In genomic region chr17:39756376-39757079, GRCh38 we compare ENCODE assay signal across 13 cellular contexts. TPM values are rescaled to one million over a fixed set of nuclear protein-coding genes. Genes with fewer than 3 reads are reported as not detected.
DNase-seq lines count a peak whose midpoint lies in the region; ATAC-seq and TF ChIP-seq lines count a peak whose summit lies in the region.
"Had no signal": no experiment of that assay in that cellular context is flagged by ENCODE, and none has a peak within 500 bp of the region (broad histone marks: within the 10 kb centered on the region; RNA-seq: fewer than 3 reads in every experiment).

No MANE protein-coding gene starts in this region.

- intact Hi-C loops in activated CD4-positive, alpha-beta T cell treated with anti-CD3 and anti-CD28 coated beads, Interleukin-2, amount 10 ng/mL, durations not matched to agents 24 days and 14 days (cut with micrococcal nuclease): loop anchor here (5.0 to 10.0 kb wide), 2 partner anchors 36 to 168 kb away; partner anchors contain the start of genes LRRC3C and ORMDL3
- intact Hi-C loops in colonic mucosa (cut with DNase I) (no loop called here), spleen (cut with DNase I; ENCODE audit: low total_unique reads) (loop anchor here (10.0 kb wide), 1 partner anchor 108 kb away; the partner anchor contains the start of genes IKZF3 and ZPBP2), upper lobe of right lung (cut with DNase I) (loop anchor here (10.0 kb wide), 1 partner anchor 132 kb away; the partner anchor contains the start of gene PPP1R1B)

- H3K9me3 ChIP-seq in OCI-LY3 (ENCODE audit: insufficient read depth, low read length): no peaks in the 10 kb centered on the region; the same call in 1 of the 2 replicates
- no peaks in the 10 kb centered on the region for H3K9me3 ChIP-seq in colonic mucosa
- H3K9me3 ChIP-seq in spleen: no peaks in the 10 kb centered on the region
- H3K9me3 ChIP-seq in upper lobe of right lung: no peaks in the 10 kb centered on the region
- H3K9me3 ChIP-seq: left lung, suprapubic skin had no signal

- H4K20me1 ChIP-seq in OCI-LY3 (ENCODE audit: insufficient read depth, low read length): no peaks in the 10 kb centered on the region

- no peak for TF ChIP-seq POLR2A in spleen (IDR thresholded peaks at IDR 0.05)

- H3K27ac Mint-ChIP-seq in activated CD4-positive, alpha-beta T cell treated with anti-CD3 and anti-CD28 coated beads, Interleukin-2, amount 10 ng/mL, durations not matched to agents 24 days and 14 days: peak overlapping the region; percentile 91

- H3K4me3 Mint-ChIP-seq in activated CD4-positive, alpha-beta T cell treated with anti-CD3 and anti-CD28 coated beads, Interleukin-2, amount 10 ng/mL, durations not matched to agents 24 days and 14 days: peak overlapping the region; percentile 66

- ATAC-seq in upper lobe of right lung: no peak
- ATAC-seq in HG02571 (IDR thresholded peaks at IDR 0.05; ENCODE audit: unreplicated experiment): no peak
- ATAC-seq: left lung had no signal

- 46 to 57% (median 52%) methylated on average over 7 of the region's 7 CpGs for WGBS in spleen, 5 donors

- TF ChIP-seq CTCF in OCI-LY3 (IDR thresholded peaks at IDR 0.05; ENCODE audit: low read depth, low read length) (no peak), colonic mucosa (IDR thresholded peaks at IDR 0.05) (no peak), spleen (IDR thresholded peaks at IDR 0.05 in 8 of 11, conservative IDR thresholded peaks at IDR 0.05 in 3 of 11) (peak in 1 of 11 experiments; percentile 10), upper lobe of right lung (IDR thresholded peaks at IDR 0.05) (no peak)

- no peak for DNase-seq in activated CD4-positive, alpha-beta T cell treated with anti-CD3 and anti-CD28 coated beads, Interleukin-2, amount 10 ng/mL, durations not matched to agents 24 days and 14 days
- no peak for DNase-seq in activated CD4-positive, alpha-beta T cell treated with anti-CD3 and anti-CD28 coated beads for 1 hour
- DNase-seq in colonic mucosa: no peak
- no peak for DNase-seq in spleen
- DNase-seq in upper lobe of right lung: no peak
- DNase-seq in D341Med (ENCODE audit: low spot score): no peak
- DNase-seq: glutamatergic neuron, left lung, NCI-H510A had no signal

- H3K27me3 Mint-ChIP-seq in activated CD4-positive, alpha-beta T cell treated with anti-CD3 and anti-CD28 coated beads, Interleukin-2, amount 10 ng/mL, durations not matched to agents 24 days and 14 days: no peaks in the 10 kb centered on the region

- no peak overlapping the region for H2AFZ ChIP-seq in OCI-LY3 (ENCODE audit: low read depth, low read length)

- peaks cover 4% of the 10 kb centered on the region for H3K36me3 Mint-ChIP-seq in activated CD4-positive, alpha-beta T cell treated with anti-CD3 and anti-CD28 coated beads, Interleukin-2, amount 10 ng/mL, durations not matched to agents 24 days and 14 days (ENCODE audit: low read depth)

- peaks cover 55% of the 10 kb centered on the region for H3K4me1 Mint-ChIP-seq in activated CD4-positive, alpha-beta T cell treated with anti-CD3 and anti-CD28 coated beads, Interleukin-2, amount 10 ng/mL, durations not matched to agents 24 days and 14 days

- H3K9ac ChIP-seq in OCI-LY3 (ENCODE audit: low read length) (peak overlapping the region; percentile 99), colonic mucosa (ENCODE audit: low read depth in 2 of 2, low read length in 2 of 2) (no peak overlapping the region)

- H3K9me3 Mint-ChIP-seq in activated CD4-positive, alpha-beta T cell treated with anti-CD3 and anti-CD28 coated beads, Interleukin-2, amount 10 ng/mL, durations not matched to agents 24 days and 14 days: no peaks in the 10 kb centered on the region

- peak overlapping the region; percentile 92 for H3K4me2 ChIP-seq in OCI-LY3 (ENCODE audit: low read length)

- H3K27me3 ChIP-seq in OCI-LY3 (ENCODE audit: low read depth, low read length) (no peaks in the 10 kb centered on the region), colonic mucosa (no peaks in the 10 kb centered on the region), spleen (replicated peaks in 1 of 7) (no peaks in the 10 kb centered on the region), upper lobe of right lung (no peaks in the 10 kb centered on the region)

- H3K27ac ChIP-seq in OCI-LY3 (ENCODE audit: low read length) (peak overlapping the region; percentile 97), colonic mucosa (peak overlapping the region; percentile 81), spleen (peak overlapping the region; percentile 95 to 99 (median 98)), upper lobe of right lung (no peak overlapping the region)
- H3K27ac ChIP-seq: suprapubic skin had no signal

- peak overlapping the region; percentile 51 for H3K4me3 ChIP-seq in OCI-LY3 (ENCODE audit: low read length)
- no peak overlapping the region for H3K4me3 ChIP-seq in colonic mucosa
- peak overlapping the region in 2 of 8 donors; percentile 57 to 87 for H3K4me3 ChIP-seq in spleen
- no peak overlapping the region for H3K4me3 ChIP-seq in upper lobe of right lung
- H3K4me3 ChIP-seq: left lung, suprapubic skin had no signal

- H3K4me1 ChIP-seq in OCI-LY3 (ENCODE audit: low read length) (peaks cover 64% of the 10 kb centered on the region), colonic mucosa (no peaks in the 10 kb centered on the region), spleen (peaks cover 43 to 97% (median 69%) of the 10 kb centered on the region in 6 donors), upper lobe of right lung (peaks cover 13% of the 10 kb centered on the region)

- peaks cover 37% of the 10 kb centered on the region for H3K79me2 ChIP-seq in OCI-LY3 (ENCODE audit: low read length)

- H3K36me3 ChIP-seq in OCI-LY3 (replicated peaks; ENCODE audit: low read depth, low read length) (peaks cover 16% of the 10 kb centered on the region), colonic mucosa (no peaks in the 10 kb centered on the region), spleen (peaks cover 0 to 12% (median 0%) of the 10 kb centered on the region in 6 donors), upper lobe of right lung (no peaks in the 10 kb centered on the region)
- H3K36me3 ChIP-seq: left lung, suprapubic skin had no signal

RNA-seq across cellular contexts. Expression of gene GRB7, which starts 18.8 kb away (rescaled TPM):
- total RNA-seq in activated CD4-positive, alpha-beta T cell treated with anti-CD3 and anti-CD28 coated beads, Interleukin-2, amount 10 ng/mL, durations not matched to agents 24 days and 14 days: 0.30 TPM in 1 of 2 replicates, not detected in the other
- 10 to 100 TPM; 22.4 to 40.9 TPM for total RNA-seq in colonic mucosa
- 1 to 10 TPM in 2 of 7 donors, under 1 TPM in 4, not detected in 1; 0.51 to 1.9 (median 0.66) TPM for total RNA-seq in spleen
- under 1 TPM; 0.04 to 0.19 (median 0.14) TPM for polyA plus RNA-seq in spleen
- 25.0 TPM for total RNA-seq in upper lobe of right lung
- total RNA-seq: posterior vena cava had no signal

RNA-seq across cellular contexts. Expression of gene MIEN1, which starts 26.2 kb away (rescaled TPM):
- total RNA-seq in activated CD4-positive, alpha-beta T cell treated with anti-CD3 and anti-CD28 coated beads, Interleukin-2, amount 10 ng/mL, durations not matched to agents 24 days and 14 days: 29.8 and 33.4 TPM in 2 replicates
- 100 to 1,000 TPM in 1 of 2 donors, 10 to 100 TPM in 1; 74.1 to 103 TPM for total RNA-seq in colonic mucosa
- total RNA-seq in spleen: 10 to 100 TPM; 28.0 to 58.2 (median 40.5) TPM
- polyA plus RNA-seq in spleen: 10 to 100 TPM; 60.9 to 85.2 (median 78.7) TPM
- 48.5 TPM for total RNA-seq in upper lobe of right lung

RNA-seq across cellular contexts. Expression of gene ERBB2, which starts 56.7 kb away (rescaled TPM):
- 3.1 and 4.3 TPM in 2 replicates for total RNA-seq in activated CD4-positive, alpha-beta T cell treated with anti-CD3 and anti-CD28 coated beads, Interleukin-2, amount 10 ng/mL, durations not matched to agents 24 days and 14 days
- total RNA-seq in colonic mucosa (100 to 1,000 TPM; 153 to 174 TPM), spleen (10 to 100 TPM in 5 of 7 donors, 1 to 10 TPM in 2; 8.5 to 15.9 (median 13.8) TPM), upper lobe of right lung (97.5 TPM)
- 1 to 10 TPM; 3.4 to 6.6 (median 4.3) TPM for polyA plus RNA-seq in spleen
